8 cellular contexts compared by ENCODE assay signal in the genomic region with DNA sequence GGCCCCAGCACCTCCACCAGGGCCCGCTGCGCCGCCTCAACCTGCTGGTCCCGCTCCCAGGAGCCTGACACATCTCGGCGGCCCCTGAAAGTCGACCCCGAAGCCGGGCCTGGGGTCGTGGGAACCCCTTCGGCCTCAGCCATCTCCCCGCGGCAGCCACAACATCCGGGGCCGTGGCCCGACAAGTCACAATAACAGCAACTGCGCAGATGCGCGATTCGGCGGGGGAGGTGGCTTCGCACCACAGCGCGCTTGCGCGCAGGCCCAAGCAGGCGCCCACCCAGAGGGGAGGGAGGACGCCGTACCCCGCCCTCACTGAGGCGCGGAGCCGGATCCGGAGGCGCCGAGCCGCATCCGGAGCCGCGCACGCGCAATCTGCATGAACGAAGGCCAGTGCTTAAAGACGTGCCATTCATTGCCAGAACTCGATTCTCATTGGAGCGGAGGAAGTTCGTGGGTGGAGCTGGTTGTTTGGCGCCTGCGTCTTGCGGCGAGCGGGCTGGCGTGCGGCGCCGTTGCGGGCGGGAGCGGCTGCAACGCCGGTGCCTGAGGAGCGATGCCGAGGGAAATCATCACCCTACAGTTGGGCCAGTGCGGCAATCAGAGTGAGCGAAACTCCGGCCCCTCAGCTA. TPM values are rescaled to one million over a fixed set of nuclear protein-coding genes. Genes with fewer than 3 reads are reported as not detected.
DNase-seq lines count a peak whose midpoint lies in the region; ATAC-seq and TF ChIP-seq lines count a peak whose summit lies in the region.

A gene with protein sequence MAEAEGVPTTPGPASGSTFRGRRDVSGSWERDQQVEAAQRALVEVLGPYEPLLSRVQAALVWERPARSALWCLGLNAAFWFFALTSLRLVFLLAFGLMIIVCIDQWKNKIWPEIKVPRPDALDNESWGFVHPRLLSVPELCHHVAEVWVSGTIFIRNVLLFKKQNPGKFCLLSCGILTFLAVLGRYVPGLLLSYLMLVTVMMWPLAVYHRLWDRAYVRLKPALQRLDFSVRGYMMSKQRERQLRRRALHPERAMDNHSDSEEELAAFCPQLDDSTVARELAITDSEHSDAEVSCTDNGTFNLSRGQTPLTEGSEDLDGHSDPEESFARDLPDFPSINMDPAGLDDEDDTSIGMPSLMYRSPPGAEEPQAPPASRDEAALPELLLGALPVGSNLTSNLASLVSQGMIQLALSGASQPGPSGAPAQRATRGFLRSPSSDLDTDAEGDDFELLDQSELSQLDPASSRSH (minus strand): TSS at position 193 of the 632 bp plus-strand sequence. CDS start 50 bp downstream, at position 143.
A gene (plus strand): TSS at position 502 of the 632 bp plus-strand sequence. CDS start 55 bp downstream, at position 557.

- H3K27ac ChIP-seq in coronary artery, result peak within 1 kb of the TSS; percentile 81 to 98
- H3K27ac ChIP-seq in layer of hippocampus (ENCODE audit: low read depth, low read length), result peak within 1 kb of the TSS; percentile 95

- no peak for TF ChIP-seq CTCF in coronary artery (IDR thresholded peaks at IDR 0.05)

- H3K27me3 Mint-ChIP-seq in activated CD4-positive, alpha-beta T cell treated with anti-CD3 and anti-CD28 coated beads, Interleukin-2, amount 10 ng/mL, durations not matched to agents 7 days and 5 days, result no peaks in the 10 kb centered on the region

- DNase-seq in C1 segment of cervical spinal cord (lab: John Stamatoyannopoulos, UW) (peak; percentile 64 to 99 (median 98)), NCI-H69 (lab: John Stamatoyannopoulos, UW) (peak; percentile 100), coronary artery (ENCODE audit: low spot score) (peak; percentile 99)
- DNase-seq in activated CD4-positive, alpha-beta T cell treated with anti-CD3 and anti-CD28 coated beads, Interleukin-2, amount 10 ng/mL, durations not matched to agents 7 days and 5 days, result peak; percentile 99
- peak; percentile 98 to 99 for DNase-seq in stimulated activated CD4-positive, alpha-beta T cell treated with anti-CD3 and anti-CD28 coated beads, Interleukin-1b, Interleukin-23, amount 100 ng/mL, for 4 hours (ENCODE audit: low read depth in 2 of 2)

- peak within 1 kb of the TSS; percentile 98 for H3K4me3 ChIP-seq in coronary artery

- peaks cover 40% of the 10 kb centered on the region for H3K4me1 Mint-ChIP-seq in activated CD4-positive, alpha-beta T cell treated with anti-CD3 and anti-CD28 coated beads, Interleukin-2, amount 10 ng/mL, durations not matched to agents 7 days and 5 days

- H3K27me3 ChIP-seq in layer of hippocampus (ENCODE audit: control insufficient read depth, insufficient read depth, low read length), result no peaks in the 10 kb centered on the region

- no peaks in the 10 kb centered on the region for H3K9me3 Mint-ChIP-seq in activated CD4-positive, alpha-beta T cell treated with anti-CD3 and anti-CD28 coated beads, Interleukin-2, amount 10 ng/mL, durations not matched to agents 7 days and 5 days

- H3K27ac Mint-ChIP-seq in activated CD4-positive, alpha-beta T cell treated with anti-CD3 and anti-CD28 coated beads, Interleukin-2, amount 10 ng/mL, durations not matched to agents 7 days and 5 days, result peak within 1 kb of the TSS; percentile 95

- H3K4me3 Mint-ChIP-seq in activated CD4-positive, alpha-beta T cell treated with anti-CD3 and anti-CD28 coated beads, Interleukin-2, amount 10 ng/mL, durations not matched to agents 7 days and 5 days, result peak within 1 kb of the TSS; percentile 98

- POLR2A ChIA-PET in activated CD4-positive, alpha-beta T cell treated with anti-CD3 and anti-CD28 coated beads, Interleukin-2, amount 10 ng/mL, durations not matched to agents 7 days and 5 days (lab: Charles Lee), result interaction anchor here (0.8 to 0.9 kb wide), 2 partner anchors 68 to 70 kb away, joined by 4 to 6 read pairs; no protein-coding TSS in a partner anchor

- peak; percentile 80 for ATAC-seq in GM19328 (IDR thresholded peaks at IDR 0.05; ENCODE audit: unreplicated experiment)
- ATAC-seq in HG03520 (IDR thresholded peaks at IDR 0.05; ENCODE audit: unreplicated experiment), result peak; percentile 90

- peaks cover 34% of the 10 kb centered on the region for H3K36me3 Mint-ChIP-seq in activated CD4-positive, alpha-beta T cell treated with anti-CD3 and anti-CD28 coated beads, Interleukin-2, amount 10 ng/mL, durations not matched to agents 7 days and 5 days (ENCODE audit: low read depth)

- CTCF ChIA-PET in activated CD4-positive, alpha-beta T cell treated with anti-CD3 and anti-CD28 coated beads, Interleukin-2, amount 10 ng/mL, durations not matched to agents 7 days and 5 days (lab: Charles Lee), result interaction anchor here (0.6 to 3.0 kb wide), 4 partner anchors 9 to 523 kb away, joined by 3 to 15 read pairs (median 8); a partner anchor contains a TSS

RNA-seq across cellular contexts. Expression of the first gene that starts in this region (rescaled TPM):
- total RNA-seq in activated CD4-positive, alpha-beta T cell treated with anti-CD3 and anti-CD28 coated beads, Interleukin-2, amount 10 ng/mL, durations not matched to agents 7 days and 5 days, result 10 to 100 TPM; 60.2 to 65.9 TPM

RNA-seq across cellular contexts. Expression of the second gene that starts in this region (rescaled TPM):
- total RNA-seq in activated CD4-positive, alpha-beta T cell treated with anti-CD3 and anti-CD28 coated beads, Interleukin-2, amount 10 ng/mL, durations not matched to agents 7 days and 5 days, result 10 to 100 TPM; 61.6 TPM

Comparison
In these comparisons a context has a peak if more than half of its experiments do, and no peak if none do; other contexts are left out.
1. Peak in every context shown above with its lines: DNase-seq, ATAC-seq, H3K4me3 ChIP-seq and H3K27ac ChIP-seq.